Comparison of ENCODE assay signal across 8 cellular contexts in the genomic region with DNA sequence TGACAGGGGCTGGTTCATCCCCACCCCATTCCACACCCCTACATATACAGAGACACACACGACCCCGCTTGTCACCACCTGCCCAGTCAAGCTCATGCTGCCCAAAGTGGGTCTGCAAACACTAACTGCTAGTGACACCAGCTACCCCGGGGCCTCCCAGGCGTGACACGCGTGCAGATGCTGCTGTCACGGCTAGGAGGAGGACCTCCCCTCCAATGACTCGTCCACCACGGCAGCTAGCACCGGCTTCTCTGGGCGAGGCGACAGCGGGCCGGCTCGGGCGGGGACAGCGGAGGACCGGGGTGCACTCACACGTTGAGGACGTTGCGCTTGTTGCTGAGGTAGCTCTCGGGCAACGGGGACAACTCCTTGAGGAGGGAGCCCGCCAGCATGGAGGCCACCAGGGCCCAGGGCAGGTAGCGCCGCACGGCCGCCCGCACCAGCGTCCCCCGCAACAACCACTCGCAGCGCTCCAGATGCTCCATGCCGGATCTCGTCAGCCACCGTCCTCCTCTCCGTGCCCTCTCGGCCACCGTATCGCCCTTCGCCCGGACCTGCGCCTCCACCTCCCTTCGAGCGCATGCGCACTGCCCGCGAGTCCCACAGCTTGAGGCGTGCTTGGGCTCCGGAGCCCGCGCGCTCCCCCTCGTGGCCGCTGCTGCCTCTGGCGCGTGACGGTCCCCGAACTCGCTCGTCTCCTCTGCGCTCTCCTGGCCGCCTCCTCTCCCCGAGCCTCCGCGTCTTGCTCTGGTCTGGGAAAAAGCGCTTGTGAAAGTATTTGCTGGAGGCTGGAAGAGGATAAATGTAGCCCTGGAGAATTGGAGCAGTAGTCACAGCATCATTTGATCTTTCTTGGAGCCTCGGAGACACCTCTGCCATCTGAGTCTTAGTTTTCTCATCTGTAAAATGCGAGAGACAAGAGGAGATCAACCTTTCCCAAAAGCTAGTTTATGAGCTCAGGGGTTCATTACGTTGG. TPM values are rescaled to one million over a fixed set of nuclear protein-coding genes. Genes with fewer than 3 reads are reported as not detected.
DNase-seq lines count a peak whose midpoint lies in the region; ATAC-seq and TF ChIP-seq lines count a peak whose summit lies in the region.

A gene with protein sequence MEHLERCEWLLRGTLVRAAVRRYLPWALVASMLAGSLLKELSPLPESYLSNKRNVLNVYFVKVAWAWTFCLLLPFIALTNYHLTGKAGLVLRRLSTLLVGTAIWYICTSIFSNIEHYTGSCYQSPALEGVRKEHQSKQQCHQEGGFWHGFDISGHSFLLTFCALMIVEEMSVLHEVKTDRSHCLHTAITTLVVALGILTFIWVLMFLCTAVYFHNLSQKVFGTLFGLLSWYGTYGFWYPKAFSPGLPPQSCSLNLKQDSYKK (minus strand): TSS at position 539 of the 976 bp plus-strand sequence. CDS start 54 bp downstream, at position 485.

- no peaks in the 10 kb centered on the region for H4K20me1 ChIP-seq in osteoblast (ENCODE audit: insufficient read depth, low read length)

- H3K36me3 Mint-ChIP-seq in activated naive CD4-positive, alpha-beta T cell treated with anti-CD3 and anti-CD28 coated beads, Interleukin-2, amount 50 U/mL, for 72 hours = peaks cover 0 to 12% of the 10 kb centered on the region in 2 donors
- no peaks in the 10 kb centered on the region for H3K36me3 Mint-ChIP-seq in glutamatergic neuron (ENCODE audit: unreplicated experiment)

- peaks cover 16% of the 10 kb centered on the region for H3K79me2 ChIP-seq in osteoblast (ENCODE audit: insufficient read depth, low read length)

- H3K9ac ChIP-seq in SK-N-MC (ENCODE audit: insufficient read length) = peak within 1 kb of the TSS; percentile 76

- no peaks in the 10 kb centered on the region for H3K27me3 Mint-ChIP-seq in glutamatergic neuron (ENCODE audit: unreplicated experiment)

- WGBS in testis, 2 donors = 2% methylated on average over 22 to 64 of the region's 70 CpGs

- peak within 1 kb of the TSS; percentile 98 for H2AFZ ChIP-seq in osteoblast (ENCODE audit: low read length)

- no peaks in the 10 kb centered on the region for H3K9me3 Mint-ChIP-seq in activated naive CD4-positive, alpha-beta T cell treated with anti-CD3 and anti-CD28 coated beads, Interleukin-2, amount 50 U/mL, for 72 hours
- H3K9me3 Mint-ChIP-seq in glutamatergic neuron (ENCODE audit: unreplicated experiment) = peaks cover 11% of the 10 kb centered on the region

- peak within 1 kb of the TSS; percentile 95 for H3K4me3 Mint-ChIP-seq in glutamatergic neuron (ENCODE audit: unreplicated experiment)

- TF ChIP-seq CTCF in GM10266 (IDR thresholded peaks at IDR 0.05; ENCODE audit: control insufficient read depth, insufficient read depth, low read depth, missing control alignments) (peak; percentile 99), glutamatergic neuron (IDR thresholded peaks at IDR 0.05; ENCODE audit: partially characterized antibody, unreplicated experiment) (peak; percentile 90), osteoblast (IDR thresholded peaks at IDR 0.05; ENCODE audit: extremely low read depth, low read depth, low read length) (peak; percentile 85), testis (IDR thresholded peaks at IDR 0.05) (peak; percentile 94 to 99 (median 98))

- peak within 1 kb of the TSS; percentile 100 for H3K4me2 ChIP-seq in osteoblast (ENCODE audit: insufficient read depth, low read length)

- H3K27ac ChIP-seq in SK-N-MC (no peak within 1 kb of the TSS), osteoblast (ENCODE audit: low read depth, low read length) (peak within 1 kb of the TSS; percentile 39), testis (peak within 1 kb of the TSS; percentile 48 to 72)

- peak; percentile 98 for DNase-seq in GM10266 (ENCODE audit: extremely low spot score)
- peak; percentile 90 for DNase-seq in NCI-H1048 (lab: John Stamatoyannopoulos, UW)
- peak; percentile 22 for DNase-seq in SK-N-MC (ENCODE audit: low read depth, low spot score)
- DNase-seq in activated naive CD4-positive, alpha-beta T cell treated with anti-CD3 and anti-CD28 coated beads, Interleukin-2, amount 50 U/mL, for 72 hours (ENCODE audit: low spot score in 2 of 2) = peak; percentile 97 to 99
- DNase-seq in glutamatergic neuron = peak; percentile 100
- DNase-seq in osteoblast (ENCODE audit: insufficient read length, low spot score, missing footprints) = peak; percentile 100
- peak; percentile 98 for DNase-seq in testis

- peaks cover 4% of the 10 kb centered on the region for H3K4me1 Mint-ChIP-seq in glutamatergic neuron (ENCODE audit: low read depth, unreplicated experiment)

- TF ChIP-seq POLR2A in testis (IDR thresholded peaks at IDR 0.05) = no peak

- no peaks in the 10 kb centered on the region for H3K36me3 ChIP-seq in SK-N-MC (ENCODE audit: insufficient read depth, low read length)
- no peaks in the 10 kb centered on the region for H3K36me3 ChIP-seq in osteoblast (ENCODE audit: insufficient read depth, low read length)
- H3K36me3 ChIP-seq in testis (ENCODE audit: low read depth, missing control alignments) = no peaks in the 10 kb centered on the region

- H3K9me3 ChIP-seq in SK-N-MC (ENCODE audit: low read depth, low read length) (no peaks in the 10 kb centered on the region), osteoblast (ENCODE audit: low read depth, low read length) (no peaks in the 10 kb centered on the region), testis (no peaks in the 10 kb centered on the region)

- H3K27me3 ChIP-seq in osteoblast (ENCODE audit: insufficient read depth, low read length) = no peaks in the 10 kb centered on the region
- no peaks in the 10 kb centered on the region for H3K27me3 ChIP-seq in testis

- intact Hi-C loops in testis (cut with DNase I; ENCODE audit: low total_unique reads) = loop anchor here (5.0 kb wide), 1 partner anchor 94 kb away; no protein-coding TSS in a partner anchor

- H3K27ac Mint-ChIP-seq in activated naive CD4-positive, alpha-beta T cell treated with anti-CD3 and anti-CD28 coated beads, Interleukin-2, amount 50 U/mL, for 72 hours = peak within 1 kb of the TSS; percentile 92 to 96
- peak within 1 kb of the TSS; percentile 64 for H3K27ac Mint-ChIP-seq in glutamatergic neuron (ENCODE audit: unreplicated experiment)

- peaks cover 13% of the 10 kb centered on the region for H3K4me1 ChIP-seq in osteoblast (ENCODE audit: insufficient read depth, low read length)
- peaks cover 13% of the 10 kb centered on the region for H3K4me1 ChIP-seq in testis

- ATAC-seq in HG02588 (IDR thresholded peaks at IDR 0.05; ENCODE audit: unreplicated experiment) = peak; percentile 93
- peak; percentile 91 to 94 for ATAC-seq in activated naive CD4-positive, alpha-beta T cell treated with anti-CD3 and anti-CD28 coated beads, Interleukin-2, amount 50 U/mL, for 72 hours

- peak within 1 kb of the TSS; percentile 91 for H3K4me3 ChIP-seq in SK-N-MC
- H3K4me3 ChIP-seq in osteoblast (ENCODE audit: insufficient read depth, low read length) = peak within 1 kb of the TSS; percentile 96
- H3K4me3 ChIP-seq in testis = peak within 1 kb of the TSS; percentile 94 to 97

RNA-seq across cellular contexts. Expression of the gene that starts here (rescaled TPM):
- total RNA-seq in activated naive CD4-positive, alpha-beta T cell treated with anti-CD3 and anti-CD28 coated beads, Interleukin-2, amount 50 U/mL, for 72 hours = 1 to 10 TPM; 2.3 to 2.7 TPM
- total RNA-seq in glutamatergic neuron (ENCODE audit: unreplicated experiment) = 6.5 TPM
- 7.1 and 7.2 TPM in 2 replicates for total RNA-seq in osteoblast
- 10 to 100 TPM; 21.5 to 22.9 TPM for total RNA-seq in testis
- 11.0 TPM for polyA plus RNA-seq in testis (ENCODE audit: insufficient read depth, low read depth, low replicate concordance)

Comparison
In these comparisons a context has a peak if more than half of its experiments do, and no peak if none do; other contexts are left out.
1. DNase-seq: peak in every context shown above with its lines; median percentile 100 in glutamatergic neuron; 100 in osteoblast; 98 in GM10266; 98 in activated naive CD4-positive, alpha-beta T cell treated with anti-CD3 and anti-CD28 coated beads, Interleukin-2, amount 50 U/mL, for 72 hours; 98 in testis; 90 in NCI-H1048; 22 in SK-N-MC.